In genomic region chr9:125161284-125161918, GRCh38 we compare ENCODE assay signal across 10 cellular contexts. TPM values are rescaled to one million over a fixed set of nuclear protein-coding genes. Genes with fewer than 3 reads are reported as not detected.
A peak's percentile ranks its signal among the peaks of the same experiment; 100 is the strongest.
DNase-seq lines count a peak whose midpoint lies in the region; ATAC-seq and TF ChIP-seq lines count a peak whose summit lies in the region.
"Had no signal": no experiment of that assay in that cellular context is flagged by ENCODE, and none has a peak within 500 bp of the region (broad histone marks: within the 10 kb centered on the region; RNA-seq: fewer than 3 reads in every experiment).

No MANE protein-coding gene starts in this region.

- peak overlapping the region; percentile 72 for H3K27ac Mint-ChIP-seq in CD4-positive, alpha-beta T cell
- no peak overlapping the region for H3K27ac Mint-ChIP-seq in endodermal cell

- no peaks in the 10 kb centered on the region for H3K79me2 ChIP-seq in parathyroid adenoma

- H3K27me3 ChIP-seq in CD4-positive, alpha-beta T cell (ENCODE audit: control insufficient read depth, insufficient read depth, low read length), result no peaks in the 10 kb centered on the region
- H3K27me3 ChIP-seq in parathyroid adenoma (ENCODE audit: control insufficient read depth, insufficient read depth, low read length), result no peaks in the 10 kb centered on the region
- H3K27me3 ChIP-seq in endodermal cell (ENCODE audit: control insufficient read depth, insufficient read depth, low read length, poor library complexity, severe bottlenecking), result no peaks in the 10 kb centered on the region
- H3K27me3 ChIP-seq: uterus had no signal

- no peak overlapping the region for H3K27ac ChIP-seq in CD4-positive, alpha-beta T cell (ENCODE audit: low read depth, low read length)
- H3K27ac ChIP-seq in SK-N-MC (peak overlapping the region; percentile 72), parathyroid adenoma (no peak overlapping the region), endodermal cell (ENCODE audit: low read depth, low read length) (no peak overlapping the region)
- H3K27ac ChIP-seq: uterus had no signal

- peaks cover 40% of the 10 kb centered on the region for H3K36me3 Mint-ChIP-seq in CD4-positive, alpha-beta T cell (ENCODE audit: low read depth)
- peaks cover 34% of the 10 kb centered on the region for H3K36me3 Mint-ChIP-seq in endodermal cell (ENCODE audit: low read depth)

- H3K4me2 ChIP-seq in parathyroid adenoma (ENCODE audit: low read length), result peak overlapping the region; percentile 6

- H3K4me3 ChIP-seq in SK-N-MC, result no peak overlapping the region
- H3K4me3 ChIP-seq in parathyroid adenoma (ENCODE audit: low read depth, low read length), result no peak overlapping the region
- H3K4me3 ChIP-seq in endodermal cell (ENCODE audit: low read length), result no peak overlapping the region
- H3K4me3 ChIP-seq: uterus had no signal

- no peak overlapping the region for H3K4me3 Mint-ChIP-seq in CD4-positive, alpha-beta T cell
- no peak overlapping the region for H3K4me3 Mint-ChIP-seq in endodermal cell

- POLR2A ChIA-PET in CD4-positive, alpha-beta T cell (lab: Charles Lee), result no interaction called here

- H3K9me3 Mint-ChIP-seq in CD4-positive, alpha-beta T cell, result no peaks in the 10 kb centered on the region
- H3K9me3 Mint-ChIP-seq in endodermal cell, result no peaks in the 10 kb centered on the region

- H3K9me3 ChIP-seq in CD4-positive, alpha-beta T cell (ENCODE audit: control insufficient read depth, low read length), result no peaks in the 10 kb centered on the region
- H3K9me3 ChIP-seq in SK-N-MC (ENCODE audit: low read depth, low read length) (no peaks in the 10 kb centered on the region), parathyroid adenoma (ENCODE audit: control insufficient read depth, low read length) (no peaks in the 10 kb centered on the region), endodermal cell (ENCODE audit: control insufficient read depth, low read length) (no peaks in the 10 kb centered on the region)
- H3K9me3 ChIP-seq: uterus had no signal

- H3K36me3 ChIP-seq in SK-N-MC (ENCODE audit: insufficient read depth, low read length) (peaks cover 14% of the 10 kb centered on the region), parathyroid adenoma (ENCODE audit: control insufficient read depth, insufficient read depth, low read length) (no peaks in the 10 kb centered on the region), endodermal cell (ENCODE audit: control insufficient read depth, insufficient read depth, low read length) (peaks cover 30% of the 10 kb centered on the region)
- H3K36me3 ChIP-seq: uterus had no signal

- CTCF ChIA-PET in CD4-positive, alpha-beta T cell (lab: Charles Lee), result interaction anchor here (1.3 kb wide), 1 partner anchor 12 kb away, joined by 3 read pairs; no protein-coding TSS in a partner anchor

- no peak for ATAC-seq in CD4-positive, alpha-beta T cell (ENCODE audit: poor library complexity)
- ATAC-seq in GM18519 (IDR thresholded peaks at IDR 0.05; ENCODE audit: low FRiP score, unreplicated experiment), result no peak
- ATAC-seq: esophagus mucosa had no signal

- peaks cover 4% of the 10 kb centered on the region for H3K4me1 Mint-ChIP-seq in CD4-positive, alpha-beta T cell (ENCODE audit: low read depth)
- H3K4me1 Mint-ChIP-seq in endodermal cell, result no peaks in the 10 kb centered on the region

- DNase-seq in CD4-positive, alpha-beta T cell, result no peak
- no peak for DNase-seq in SK-N-MC (ENCODE audit: low read depth, low spot score)
- peak; percentile 79 for DNase-seq in fibroblast of peridontal ligament (ENCODE audit: extremely low read depth)
- no peak for DNase-seq in DMS53 treated with DMSO at 0.1 percent for 48 hours (lab: John Stamatoyannopoulos, UW; ENCODE audit: unreplicated experiment)
- no peak for DNase-seq in NCI-H1694 (lab: John Stamatoyannopoulos, UW)
- no peak for DNase-seq in endodermal cell
- DNase-seq: uterus had no signal

- WGBS in endodermal cell (ENCODE audit: insufficient coverage in 1 of 2, insufficient read length in 1 of 2), 2 experiments, result 83 to 93% methylated on average over 1 to 3 of the region's 3 CpGs

- H3K27me3 Mint-ChIP-seq in CD4-positive, alpha-beta T cell, result no peaks in the 10 kb centered on the region
- H3K27me3 Mint-ChIP-seq in endodermal cell (ENCODE audit: insufficient read depth), result no peaks in the 10 kb centered on the region

- no peaks in the 10 kb centered on the region for H3K4me1 ChIP-seq in parathyroid adenoma
- H3K4me1 ChIP-seq in endodermal cell (ENCODE audit: control insufficient read depth, insufficient read depth, low read length), result no peaks in the 10 kb centered on the region
- H3K4me1 ChIP-seq: uterus had no signal

- intact Hi-C loops in CD4-positive, alpha-beta T cell (cut with DNase I, micrococcal nuclease), result no loop called here

- H2AFZ ChIP-seq in parathyroid adenoma, result no peak overlapping the region

- H3K9ac ChIP-seq in SK-N-MC (ENCODE audit: insufficient read length) (no peak overlapping the region), parathyroid adenoma (no peak overlapping the region), endodermal cell (ENCODE audit: extremely low read depth, low read length, poor library complexity, severe bottlenecking) (no peak overlapping the region)

- no peak for TF ChIP-seq CTCF in CD4-positive, alpha-beta T cell (IDR thresholded peaks at IDR 0.05)
- TF ChIP-seq CTCF in parathyroid adenoma (IDR thresholded peaks at IDR 0.05) (no peak), endodermal cell (conservative IDR thresholded peaks at IDR 0.05) (no peak)

RNA-seq across cellular contexts. Expression of gene SCAI, which starts 18.1 kb away (rescaled TPM):
- 10 to 100 TPM; 11.6 to 13.4 TPM for total RNA-seq in CD4-positive, alpha-beta T cell
- total RNA-seq in endodermal cell, result 10 to 100 TPM; 22.9 to 34.7 TPM
- polyA plus RNA-seq in endodermal cell (2013, experiment 1 of 2), result 10.9 TPM
- polyA plus RNA-seq in endodermal cell (2013, experiment 2 of 2), result 12.0 TPM

RNA-seq across cellular contexts. Expression of gene PPP6C, which starts 28.2 kb away (rescaled TPM):
- 10 to 100 TPM; 32.9 to 35.3 TPM for total RNA-seq in CD4-positive, alpha-beta T cell
- 10 to 100 TPM; 38.2 to 49.6 TPM for total RNA-seq in endodermal cell
- polyA plus RNA-seq in endodermal cell (2013, experiment 1 of 2), result 31.8 TPM
- polyA plus RNA-seq in endodermal cell (2013, experiment 2 of 2), result 29.4 TPM

RNA-seq across cellular contexts. Expression of gene RABEPK, which starts 38.9 kb away (rescaled TPM):
- 1 to 10 TPM; 6.8 to 8.3 TPM for total RNA-seq in CD4-positive, alpha-beta T cell
- 10 to 100 TPM; 19.3 to 19.7 TPM for total RNA-seq in endodermal cell
- polyA plus RNA-seq in endodermal cell (2013, experiment 1 of 2), result 19.6 TPM
- polyA plus RNA-seq in endodermal cell (2013, experiment 2 of 2), result 18.7 TPM
